16 cellular contexts compared by ENCODE assay signal in the genomic region with DNA sequence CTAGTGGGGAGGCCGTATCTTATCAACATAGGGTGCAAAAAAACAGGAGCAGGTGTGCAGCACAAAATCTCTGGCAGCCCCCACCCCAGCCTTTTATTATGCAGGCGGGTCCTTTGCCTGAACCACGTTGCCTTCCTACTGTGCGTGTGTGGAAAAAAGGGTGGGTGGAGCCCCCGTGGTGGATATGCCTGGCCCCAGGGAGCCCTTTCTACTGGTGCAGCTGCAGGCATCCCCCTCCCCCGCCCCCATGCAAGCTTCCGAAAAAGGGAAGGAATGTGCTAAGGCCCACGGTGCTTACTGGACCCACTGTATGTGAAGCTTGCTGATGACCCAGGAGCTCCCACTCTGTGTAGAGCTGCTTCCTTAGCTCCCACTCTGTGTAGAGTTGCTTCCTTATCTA.
"Had no signal": no experiment of that assay in that cellular context is flagged by ENCODE, and none has a peak within 500 bp of the region (broad histone marks: within the 10 kb centered on the region; RNA-seq: fewer than 3 reads in every experiment).

No MANE protein-coding gene starts in this region.

- H3K36me3 Mint-ChIP-seq: natural killer cell had no signal

- H3K4me3 Mint-ChIP-seq: activated CD4-positive, alpha-beta T cell treated with anti-CD3 and anti-CD28 coated beads, Interleukin-2, amount 10 ng/mL, durations not matched to agents 7 days and 5 days; activated naive CD8-positive, alpha-beta T cell treated with anti-CD3 and anti-CD28 coated beads, Interleukin-2, amount 50 U/mL, for 24 hours; activated T-helper 17 cell treated with anti-CD3 and anti-CD28 coated beads, Interleukin-2, amount 50 U/mL, for 72 hours; natural killer cell had no signal

- DNase-seq: activated CD4-positive, alpha-beta T cell treated with anti-CD3 and anti-CD28 coated beads, Interleukin-2, amount 10 ng/mL, durations not matched to agents 7 days and 5 days; activated naive CD4-positive, alpha-beta T cell treated with Interleukin-2 at 50 U/mL for 16 hours; activated naive CD8-positive, alpha-beta T cell treated with anti-CD3 and anti-CD28 coated beads, Interleukin-2, amount 50 U/mL, for 24 hours; dorsolateral prefrontal cortex; kidney glomerular epithelial cell; mesendoderm; natural killer cell; nucleus accumbens; posterior cingulate gyrus; stimulated activated CD4-positive, alpha-beta T cell treated with anti-CD3 and anti-CD28 coated beads, Interleukin-4, amount 100 ng/mL, for 24 hours; stimulated activated naive CD4-positive, alpha-beta T cell; substantia nigra; transverse colon had no signal

- H2AFZ ChIP-seq: hepatocyte had no signal

- H3K9me3 Mint-ChIP-seq: activated CD4-positive, alpha-beta T cell treated with anti-CD3 and anti-CD28 coated beads, Interleukin-2, amount 10 ng/mL, durations not matched to agents 7 days and 5 days; activated naive CD8-positive, alpha-beta T cell treated with anti-CD3 and anti-CD28 coated beads, Interleukin-2, amount 50 U/mL, for 24 hours; activated T-helper 17 cell treated with anti-CD3 and anti-CD28 coated beads, Interleukin-2, amount 50 U/mL, for 72 hours; natural killer cell had no signal

- ATAC-seq: activated naive CD8-positive, alpha-beta T cell treated with anti-CD3 and anti-CD28 coated beads, Interleukin-2, amount 50 U/mL, for 24 hours; activated T-helper 17 cell treated with anti-CD3 and anti-CD28 coated beads, Interleukin-2, amount 50 U/mL, for 72 hours; natural killer cell had no signal

- H3K27ac Mint-ChIP-seq: activated CD4-positive, alpha-beta T cell treated with anti-CD3 and anti-CD28 coated beads, Interleukin-2, amount 10 ng/mL, durations not matched to agents 7 days and 5 days; activated T-helper 17 cell treated with anti-CD3 and anti-CD28 coated beads, Interleukin-2, amount 50 U/mL, for 72 hours; natural killer cell had no signal

- H3K36me3 ChIP-seq: right atrium auricular region, transverse colon had no signal

- H3K27me3 Mint-ChIP-seq: activated CD4-positive, alpha-beta T cell treated with anti-CD3 and anti-CD28 coated beads, Interleukin-2, amount 10 ng/mL, durations not matched to agents 7 days and 5 days; activated naive CD8-positive, alpha-beta T cell treated with anti-CD3 and anti-CD28 coated beads, Interleukin-2, amount 50 U/mL, for 24 hours; activated T-helper 17 cell treated with anti-CD3 and anti-CD28 coated beads, Interleukin-2, amount 50 U/mL, for 72 hours had no signal

- H3K27ac ChIP-seq: dorsolateral prefrontal cortex, hepatocyte, right atrium auricular region, transverse colon had no signal

- H3K9me3 ChIP-seq: right atrium auricular region, transverse colon had no signal

- H3K4me1 ChIP-seq: right atrium auricular region had no signal

- H3K27me3 ChIP-seq: hepatocyte, right atrium auricular region, transverse colon had no signal

- H3K4me2 ChIP-seq: hepatocyte had no signal

- H3K4me1 Mint-ChIP-seq: natural killer cell had no signal

- H3K4me3 ChIP-seq: dorsolateral prefrontal cortex, hepatocyte, right atrium auricular region, transverse colon had no signal
